In the genomic region with DNA sequence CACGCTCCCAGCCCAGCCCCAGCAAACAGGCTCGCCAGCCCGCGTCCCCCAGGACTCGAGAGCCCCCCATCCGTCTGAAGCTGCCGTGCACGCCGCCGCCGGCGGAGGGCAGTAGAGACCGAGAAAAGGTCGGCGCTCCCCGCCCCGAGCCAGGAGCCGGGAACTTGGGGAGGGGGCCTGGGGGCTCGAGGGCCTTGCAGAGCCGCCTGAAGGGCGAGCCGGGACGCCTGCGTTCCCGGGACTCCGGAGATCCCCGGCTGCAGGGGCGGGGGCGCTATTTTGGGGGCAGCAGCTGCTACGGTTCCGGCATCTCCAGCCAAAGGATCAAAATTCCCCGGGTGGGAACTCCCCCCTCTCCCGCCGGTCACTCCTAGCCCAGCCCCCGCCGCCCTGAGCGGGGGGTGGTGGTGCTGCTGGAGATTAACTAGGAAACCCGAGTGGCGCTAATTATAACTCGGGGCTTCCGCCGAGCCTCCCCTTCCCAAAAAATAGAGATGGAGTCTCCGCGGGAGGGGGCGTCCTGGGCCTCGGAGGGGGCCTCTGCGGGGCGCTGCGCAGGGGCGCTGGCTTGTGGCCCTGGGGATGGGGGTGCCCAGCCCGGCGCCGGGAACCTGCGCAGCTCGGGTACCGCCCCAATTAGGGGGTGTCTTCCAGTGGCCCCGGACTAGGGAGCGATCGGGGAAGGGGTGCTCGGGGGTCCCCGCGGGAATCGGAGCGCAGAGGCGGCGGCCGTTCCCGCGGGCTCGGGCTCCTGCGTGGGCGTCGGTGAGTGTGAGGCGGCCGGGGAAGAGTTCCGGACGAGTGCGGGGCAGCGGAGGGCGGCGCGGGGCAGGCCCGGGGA, we compare ENCODE assay signal across 8 cellular contexts. TPM values are rescaled to one million over a fixed set of nuclear protein-coding genes. Genes with fewer than 3 reads are reported as not detected.
A peak's percentile ranks its signal among the peaks of the same experiment; 100 is the strongest.
DNase-seq lines count a peak whose midpoint lies in the region; ATAC-seq and TF ChIP-seq lines count a peak whose summit lies in the region.

No MANE protein-coding gene starts in this region.

- H3K9me3 Mint-ChIP-seq in CD4-positive, alpha-beta memory T cell = peaks cover 0 to 2% (median 0%) of the 10 kb centered on the region in 8 donors
- H3K9me3 Mint-ChIP-seq in activated CD8-positive, alpha-beta T cell treated with anti-CD3 and anti-CD28 coated beads, Interleukin-2, amount 10 ng/mL, durations not matched to agents 7 days and 5 days (ENCODE audit: insufficient read depth) = no peaks in the 10 kb centered on the region
- peaks cover 0 to 3% (median 0%) of the 10 kb centered on the region in 9 donors for H3K9me3 Mint-ChIP-seq in naive thymus-derived CD8-positive, alpha-beta T cell

- H3K36me3 ChIP-seq in CD4-positive, alpha-beta memory T cell (ENCODE audit: insufficient read depth, low read length) = no peaks in the 10 kb centered on the region
- H3K36me3 ChIP-seq in HUES6 (ENCODE audit: control insufficient read depth, insufficient read depth, low read length) = peaks cover 5% of the 10 kb centered on the region; the same call in 1 of the 2 replicates
- H3K36me3 ChIP-seq in esophagus (ENCODE audit: control insufficient read depth in 2 of 2, insufficient read depth in 2 of 2, low read length in 1 of 2) = no peaks in the 10 kb centered on the region
- no peaks in the 10 kb centered on the region for H3K36me3 ChIP-seq in vagina

- H3K4me1 ChIP-seq in CD4-positive, alpha-beta memory T cell (ENCODE audit: insufficient read depth, low read length) = peaks cover 34% of the 10 kb centered on the region
- peaks cover 27% of the 10 kb centered on the region for H3K4me1 ChIP-seq in HUES6 (ENCODE audit: control insufficient read depth, insufficient read depth, low read length)
- peaks cover 6 to 25% of the 10 kb centered on the region in 2 donors for H3K4me1 ChIP-seq in esophagus (ENCODE audit: control insufficient read depth in 2 of 2, insufficient read depth in 2 of 2, low read length in 1 of 2)
- peaks cover 38% of the 10 kb centered on the region for H3K4me1 ChIP-seq in vagina

- H3K27me3 ChIP-seq in CD4-positive, alpha-beta memory T cell (ENCODE audit: insufficient read depth, low read length) = peaks cover 15% of the 10 kb centered on the region
- H3K27me3 ChIP-seq in HUES6 (ENCODE audit: control insufficient read depth, insufficient read depth, low read length) (peaks cover 22% of the 10 kb centered on the region), esophagus (ENCODE audit: control insufficient read depth in 1 of 2, insufficient read depth in 2 of 2, low read length in 2 of 2) (peaks cover 0 to 16% of the 10 kb centered on the region in 2 donors), vagina (no peaks in the 10 kb centered on the region)

- H3K27ac ChIP-seq in CD4-positive, alpha-beta memory T cell (ENCODE audit: low read depth, low read length) = no peak overlapping the region
- no peak overlapping the region for H3K27ac ChIP-seq in HUES6 (ENCODE audit: low read depth, low read length)
- H3K27ac ChIP-seq in esophagus (ENCODE audit: low read depth in 2 of 2, low read length in 1 of 2) = no peak overlapping the region
- H3K27ac ChIP-seq in vagina = peak overlapping the region; percentile 25

- H3K9ac ChIP-seq in HUES6 (ENCODE audit: low read length) = peak overlapping the region; percentile 50

- TF ChIP-seq CTCF in vagina (IDR thresholded peaks at IDR 0.05) = peak; percentile 66 to 89 (median 74)

- peak overlapping the region in 1 of 2 donors; percentile 38 for H3K4me3 ChIP-seq in CD4-positive, alpha-beta memory T cell (ENCODE audit: low read length in 2 of 2)
- H3K4me3 ChIP-seq in HUES6 (ENCODE audit: low read depth, low read length) = peak overlapping the region; percentile 68
- peak overlapping the region; percentile 38 to 48 for H3K4me3 ChIP-seq in esophagus (ENCODE audit: low read depth in 1 of 2, low read length in 2 of 2)
- peak overlapping the region; percentile 47 to 51 for H3K4me3 ChIP-seq in vagina

- peak; percentile 22 for ATAC-seq in activated CD8-positive, alpha-beta T cell treated with anti-CD3 and anti-CD28 coated beads, Interleukin-2, amount 10 ng/mL, durations not matched to agents 7 days and 5 days
- peak; percentile 33 to 35 for ATAC-seq in naive thymus-derived CD8-positive, alpha-beta T cell
- ATAC-seq in GM18502 (IDR thresholded peaks at IDR 0.05; ENCODE audit: poor library complexity, unreplicated experiment) = no peak

- DNase-seq in CD4-positive, alpha-beta memory T cell = peak in 4 of 5 donors; percentile 42 to 55 (median 46)
- DNase-seq in activated CD8-positive, alpha-beta T cell treated with anti-CD3 and anti-CD28 coated beads, Interleukin-2, amount 10 ng/mL, durations not matched to agents 7 days and 5 days = peak; percentile 56
- peak; percentile 38 to 81 (median 64) for DNase-seq in naive thymus-derived CD8-positive, alpha-beta T cell
- DNase-seq in vagina (ENCODE audit: extremely low spot score in 2 of 2) = no peak
- DNase-seq in HuH-7.5 (ENCODE audit: low spot score) = no peak

- no peaks in the 10 kb centered on the region for H3K9me3 ChIP-seq in CD4-positive, alpha-beta memory T cell (ENCODE audit: control insufficient read depth in 1 of 2, low read length in 2 of 2)
- H3K9me3 ChIP-seq in HUES6 (ENCODE audit: control insufficient read depth, insufficient read depth, low read depth, low read length) (no peaks in the 10 kb centered on the region), esophagus (ENCODE audit: control insufficient read depth in 2 of 2, insufficient read depth in 1 of 2, low read depth in 1 of 2, low read length in 1 of 2) (peaks cover 2 to 3% of the 10 kb centered on the region in 2 donors), vagina (no peaks in the 10 kb centered on the region)

- H3K27ac Mint-ChIP-seq in CD4-positive, alpha-beta memory T cell = no peak overlapping the region
- no peak overlapping the region for H3K27ac Mint-ChIP-seq in activated CD8-positive, alpha-beta T cell treated with anti-CD3 and anti-CD28 coated beads, Interleukin-2, amount 10 ng/mL, durations not matched to agents 7 days and 5 days
- H3K27ac Mint-ChIP-seq in naive thymus-derived CD8-positive, alpha-beta T cell = no peak overlapping the region

- TF ChIP-seq POLR2A in vagina (IDR thresholded peaks at IDR 0.05) = no peak

- H3K27me3 Mint-ChIP-seq in CD4-positive, alpha-beta memory T cell = peaks cover 32 to 34% of the 10 kb centered on the region in 2 donors
- peaks cover 38% of the 10 kb centered on the region for H3K27me3 Mint-ChIP-seq in activated CD8-positive, alpha-beta T cell treated with anti-CD3 and anti-CD28 coated beads, Interleukin-2, amount 10 ng/mL, durations not matched to agents 7 days and 5 days (ENCODE audit: low read depth)
- peaks cover 14 to 58% (median 32%) of the 10 kb centered on the region in 5 donors for H3K27me3 Mint-ChIP-seq in naive thymus-derived CD8-positive, alpha-beta T cell

- POLR2A ChIA-PET in CD4-positive, alpha-beta memory T cell (lab: Charles Lee; ENCODE audit: partially characterized antibody) = interaction anchor here (1.2 to 2.3 kb wide), 2 partner anchors 20 to 164 kb away, joined by 3 to 11 read pairs; partner anchors contain the start of gene SRRT
- POLR2A ChIA-PET in activated CD8-positive, alpha-beta T cell treated with anti-CD3 and anti-CD28 coated beads, Interleukin-2, amount 10 ng/mL, durations not matched to agents 7 days and 5 days (lab: Charles Lee) = interaction anchor here (1.5 kb wide), 1 partner anchor 163 kb away, joined by 4 read pairs; no protein-coding TSS in a partner anchor
- POLR2A ChIA-PET in naive thymus-derived CD8-positive, alpha-beta T cell (lab: Charles Lee) = interaction anchor here (0.5 to 1.2 kb wide), 4 partner anchors 15 to 71 kb away, joined by 3 to 5 read pairs (median 3); partner anchors contain the start of gene SRRT

- H3K4me1 Mint-ChIP-seq in CD4-positive, alpha-beta memory T cell = peaks cover 13 to 38% (median 18%) of the 10 kb centered on the region in 4 donors
- peaks cover 20% of the 10 kb centered on the region for H3K4me1 Mint-ChIP-seq in activated CD8-positive, alpha-beta T cell treated with anti-CD3 and anti-CD28 coated beads, Interleukin-2, amount 10 ng/mL, durations not matched to agents 7 days and 5 days (ENCODE audit: low read depth)
- peaks cover 16 to 32% (median 25%) of the 10 kb centered on the region in 4 donors for H3K4me1 Mint-ChIP-seq in naive thymus-derived CD8-positive, alpha-beta T cell

- peak overlapping the region in 2 of 8 donors; percentile 52 for H3K4me3 Mint-ChIP-seq in CD4-positive, alpha-beta memory T cell
- H3K4me3 Mint-ChIP-seq in activated CD8-positive, alpha-beta T cell treated with anti-CD3 and anti-CD28 coated beads, Interleukin-2, amount 10 ng/mL, durations not matched to agents 7 days and 5 days = no peak overlapping the region
- peak overlapping the region in 9 of 10 donors; percentile 10 to 94 (median 49) for H3K4me3 Mint-ChIP-seq in naive thymus-derived CD8-positive, alpha-beta T cell

- H3K36me3 Mint-ChIP-seq in CD4-positive, alpha-beta memory T cell = no peaks in the 10 kb centered on the region
- H3K36me3 Mint-ChIP-seq in activated CD8-positive, alpha-beta T cell treated with anti-CD3 and anti-CD28 coated beads, Interleukin-2, amount 10 ng/mL, durations not matched to agents 7 days and 5 days (ENCODE audit: low read depth) = peaks cover 2% of the 10 kb centered on the region
- H3K36me3 Mint-ChIP-seq in naive thymus-derived CD8-positive, alpha-beta T cell = peaks cover 0 to 8% (median 0%) of the 10 kb centered on the region in 3 donors

- 1% methylated on average over 70 to 83 of the region's 83 CpGs for WGBS in esophagus, 2 donors

- intact Hi-C loops in CD4-positive, alpha-beta memory T cell (cut with micrococcal nuclease) = loop anchor here (10.0 kb wide), 1 partner anchor 390 kb away; no protein-coding TSS in a partner anchor
- intact Hi-C loops in vagina (cut with DNase I) = loop anchor here (5.0 kb wide), 2 partner anchors 162 to 182 kb away; no protein-coding TSS in a partner anchor

- CTCF ChIA-PET in CD4-positive, alpha-beta memory T cell (lab: Charles Lee; ENCODE audit: partially characterized antibody) = interaction anchor here (0.6 to 3.0 kb wide), 7 partner anchors 158 to 1379 kb away, joined by 3 to 19 read pairs (median 4); no protein-coding TSS in a partner anchor
- CTCF ChIA-PET in activated CD8-positive, alpha-beta T cell treated with anti-CD3 and anti-CD28 coated beads, Interleukin-2, amount 10 ng/mL, durations not matched to agents 7 days and 5 days (lab: Charles Lee) = interaction anchor here (1.1 to 1.9 kb wide), 9 partner anchors 20 to 349 kb away, joined by 3 to 9 read pairs (median 5); partner anchors contain the start of genes POP7, SLC12A9 and SRRT

RNA-seq across cellular contexts. Expression of gene ACHE, which starts 0.6 kb away (rescaled TPM):
- total RNA-seq in CD4-positive, alpha-beta memory T cell = not detected
- not detected for polyA plus RNA-seq in CD4-positive, alpha-beta memory T cell
- total RNA-seq in activated CD8-positive, alpha-beta T cell treated with anti-CD3 and anti-CD28 coated beads, Interleukin-2, amount 10 ng/mL, durations not matched to agents 7 days and 5 days = not detected
- 1 to 10 TPM in 1 of 2 donors, under 1 TPM in 1; 0.52 to 1.4 TPM for polyA plus RNA-seq in esophagus
- total RNA-seq in naive thymus-derived CD8-positive, alpha-beta T cell = under 1 TPM; 0.19 to 0.52 TPM
- not detected for polyA plus RNA-seq in naive thymus-derived CD8-positive, alpha-beta T cell
- total RNA-seq in vagina = 9.3 TPM

RNA-seq across cellular contexts. Expression of gene UFSP1, which starts 5.6 kb away (rescaled TPM):
- total RNA-seq in CD4-positive, alpha-beta memory T cell = 10 to 100 TPM; 10.1 to 11.0 TPM
- 1 to 10 TPM in 1 of 2 donors, under 1 TPM in 1; 0.34 to 2.6 TPM for polyA plus RNA-seq in CD4-positive, alpha-beta memory T cell
- 1 to 10 TPM; 2.0 to 3.7 TPM for total RNA-seq in activated CD8-positive, alpha-beta T cell treated with anti-CD3 and anti-CD28 coated beads, Interleukin-2, amount 10 ng/mL, durations not matched to agents 7 days and 5 days
- polyA plus RNA-seq in esophagus = 1 to 10 TPM; 3.8 to 3.9 TPM
- total RNA-seq in naive thymus-derived CD8-positive, alpha-beta T cell = 10 to 100 TPM in 1 of 2 experiments, 1 to 10 TPM in 1; 6.5 to 10.9 TPM
- polyA plus RNA-seq in naive thymus-derived CD8-positive, alpha-beta T cell = 1 to 10 TPM; 1.1 to 2.7 (median 1.7) TPM
- total RNA-seq in vagina = 3.4 TPM

RNA-seq across cellular contexts. Expression of gene SRRT, which starts 20.2 kb away (rescaled TPM):
- total RNA-seq in CD4-positive, alpha-beta memory T cell = 100 to 1,000 TPM; 264 to 272 TPM
- polyA plus RNA-seq in CD4-positive, alpha-beta memory T cell = 10 to 100 TPM; 37.8 to 86.5 TPM
- total RNA-seq in activated CD8-positive, alpha-beta T cell treated with anti-CD3 and anti-CD28 coated beads, Interleukin-2, amount 10 ng/mL, durations not matched to agents 7 days and 5 days = 100 to 1,000 TPM; 273 to 292 TPM
- 100 to 1,000 TPM in 1 of 2 donors, 10 to 100 TPM in 1; 70.7 to 105 TPM for polyA plus RNA-seq in esophagus
- 100 to 1,000 TPM; 263 to 267 TPM for total RNA-seq in naive thymus-derived CD8-positive, alpha-beta T cell
- polyA plus RNA-seq in naive thymus-derived CD8-positive, alpha-beta T cell = 10 to 100 TPM; 51.1 to 69.4 (median 63.2) TPM
- total RNA-seq in vagina = 96.5 TPM

RNA-seq across cellular contexts. Expression of gene TRIP6, which starts 27.9 kb away (rescaled TPM):
- total RNA-seq in CD4-positive, alpha-beta memory T cell = 1 to 10 TPM; 7.6 to 9.4 TPM
- 1 to 10 TPM; 2.7 to 4.9 TPM for polyA plus RNA-seq in CD4-positive, alpha-beta memory T cell
- total RNA-seq in activated CD8-positive, alpha-beta T cell treated with anti-CD3 and anti-CD28 coated beads, Interleukin-2, amount 10 ng/mL, durations not matched to agents 7 days and 5 days = 10 to 100 TPM; 25.5 to 28.6 TPM
- 10 to 100 TPM; 39.4 to 75.0 TPM for polyA plus RNA-seq in esophagus
- total RNA-seq in naive thymus-derived CD8-positive, alpha-beta T cell = 10 to 100 TPM; 14.3 to 16.2 TPM
- polyA plus RNA-seq in naive thymus-derived CD8-positive, alpha-beta T cell = 1 to 10 TPM; 3.4 to 6.0 (median 4.9) TPM
- total RNA-seq in vagina = 52.1 TPM

RNA-seq across cellular contexts. Expression of gene SLC12A9, which starts 42.6 kb away (rescaled TPM):
- 10 to 100 TPM; 63.7 to 64.6 TPM for total RNA-seq in CD4-positive, alpha-beta memory T cell
- polyA plus RNA-seq in CD4-positive, alpha-beta memory T cell = 1 to 10 TPM; 7.0 to 9.1 TPM
- 10 to 100 TPM; 28.3 to 29.5 TPM for total RNA-seq in activated CD8-positive, alpha-beta T cell treated with anti-CD3 and anti-CD28 coated beads, Interleukin-2, amount 10 ng/mL, durations not matched to agents 7 days and 5 days
- 10 to 100 TPM; 13.8 to 23.0 TPM for polyA plus RNA-seq in esophagus
- 10 to 100 TPM; 66.9 to 74.7 TPM for total RNA-seq in naive thymus-derived CD8-positive, alpha-beta T cell
- 1 to 10 TPM; 6.8 to 9.4 (median 8.0) TPM for polyA plus RNA-seq in naive thymus-derived CD8-positive, alpha-beta T cell
- total RNA-seq in vagina = 15.7 TPM

Comparison
In these comparisons a context has a peak if more than half of its experiments do, and no peak if none do; other contexts are left out.
1. DNase-seq: peak in CD4-positive, alpha-beta memory T cell (4 of 5), activated CD8-positive, alpha-beta T cell treated with anti-CD3 and anti-CD28 coated beads, Interleukin-2, amount 10 ng/mL, durations not matched to agents 7 days and 5 days (single experiment) and naive thymus-derived CD8-positive, alpha-beta T cell (10 of 10); none in vagina (0 of 2) and HuH-7.5 (single experiment).